Comparison of ENCODE assay signal across 8 cellular contexts in genomic region chr6:30730611-30731435, GRCh38. TPM values are rescaled to one million over a fixed set of nuclear protein-coding genes. Genes with fewer than 3 reads are reported as not detected.
DNase-seq lines count a peak whose midpoint lies in the region; ATAC-seq and TF ChIP-seq lines count a peak whose summit lies in the region.

No MANE protein-coding gene starts in this region.

- no peak overlapping the region for H3K27ac Mint-ChIP-seq in neural progenitor cell

- H2AFZ ChIP-seq in neural progenitor cell (replicated peaks), result no peak overlapping the region

- H3K4me1 ChIP-seq in neural progenitor cell (no peaks in the 10 kb centered on the region), testis (peaks cover 2% of the 10 kb centered on the region)

- peaks cover 24% of the 10 kb centered on the region for H3K36me3 Mint-ChIP-seq in neural progenitor cell

- DNase-seq in Daoy (ENCODE audit: low read depth), result peak; percentile 73
- DNase-seq in NCI-H748 (lab: John Stamatoyannopoulos, UW; ENCODE audit: unreplicated experiment), result peak; percentile 70
- peak; percentile 83 for DNase-seq in activated T-cell treated with anti-CD3 and anti-CD28 coated beads for 24 hours (ENCODE audit: low read depth)
- peak; percentile 69 to 79 for DNase-seq in erythroblast (lab: John Stamatoyannopoulos, UW)
- peak; percentile 77 for DNase-seq in neural progenitor cell (ENCODE audit: low spot score)
- peak; percentile 83 for DNase-seq in testis

- no peaks in the 10 kb centered on the region for H3K27me3 ChIP-seq in neural progenitor cell
- no peaks in the 10 kb centered on the region for H3K27me3 ChIP-seq in testis

- no peaks in the 10 kb centered on the region for H3K9me3 ChIP-seq in neural progenitor cell (ENCODE audit: low read depth)
- H3K9me3 ChIP-seq in testis, result no peaks in the 10 kb centered on the region

- no peak for TF ChIP-seq POLR2A in erythroblast (IDR thresholded peaks at IDR 0.05; ENCODE audit: low read length)
- TF ChIP-seq POLR2A in testis (IDR thresholded peaks at IDR 0.05), result no peak

- intact Hi-C loops in testis (cut with DNase I; ENCODE audit: low total_unique reads), result no loop called here

- WGBS in testis, 2 donors, result 44 to 55% methylated on average over 19 to 30 of the region's 30 CpGs

- H3K4me3 ChIP-seq in neural progenitor cell, result no peak overlapping the region
- no peak overlapping the region for H3K4me3 ChIP-seq in testis

- peaks cover 32% of the 10 kb centered on the region for H3F3A ChIP-seq in neural progenitor cell (ENCODE audit: low read depth)

- H3K9me3 Mint-ChIP-seq in neural progenitor cell, result no peaks in the 10 kb centered on the region

- H3K27me3 Mint-ChIP-seq in neural progenitor cell (ENCODE audit: insufficient read depth, low read depth), result peaks cover under 1% of the 10 kb centered on the region

- ATAC-seq in HG03159 (IDR thresholded peaks at IDR 0.05; ENCODE audit: unreplicated experiment), result peak; percentile 53
- ATAC-seq in GM19035 (IDR thresholded peaks at IDR 0.05; ENCODE audit: unreplicated experiment), result no peak

- no peak overlapping the region for H3K9ac ChIP-seq in neural progenitor cell

- H3K79me2 ChIP-seq in neural progenitor cell (ENCODE audit: low read depth), result no peaks in the 10 kb centered on the region

- H3K36me3 ChIP-seq in neural progenitor cell, result peaks cover 6% of the 10 kb centered on the region
- no peaks in the 10 kb centered on the region for H3K36me3 ChIP-seq in testis (ENCODE audit: low read depth, missing control alignments)

- peak; percentile 58 for TF ChIP-seq CTCF in neural progenitor cell (IDR thresholded peaks at IDR 0.05)
- TF ChIP-seq CTCF in testis (IDR thresholded peaks at IDR 0.05), result peak; percentile 48 to 54 (median 52)

- peaks cover 3% of the 10 kb centered on the region for H3K4me1 Mint-ChIP-seq in neural progenitor cell

- peaks cover 43% of the 10 kb centered on the region for H4K20me1 ChIP-seq in neural progenitor cell (ENCODE audit: low read depth)

- H3K27ac ChIP-seq in neural progenitor cell (no peak overlapping the region), testis (no peak overlapping the region)

- no peak overlapping the region for H3K4me2 ChIP-seq in neural progenitor cell

- no peak overlapping the region for H3K4me3 Mint-ChIP-seq in neural progenitor cell

RNA-seq across cellular contexts. Expression of gene TUBB, which starts 10.7 kb away (rescaled TPM):
- 1,353 and 1,355 TPM in 2 replicates for total RNA-seq in Daoy (2014; rRNA removed; shearing (Covaris generic))
- total RNA-seq in neural progenitor cell (ENCODE audit: low replicate concordance), result 1,479 and 2,270 TPM in 2 replicates
- 100 to 1,000 TPM; 173 to 252 TPM for total RNA-seq in testis
- polyA plus RNA-seq in testis (ENCODE audit: insufficient read depth, low read depth, low replicate concordance), result 309 TPM

RNA-seq across cellular contexts. Expression of gene FLOT1, which starts 11.7 kb away (rescaled TPM):
- total RNA-seq in Daoy (2014; rRNA removed; shearing (Covaris generic)), result 370 and 430 TPM in 2 replicates
- 80.3 and 96.9 TPM in 2 replicates for total RNA-seq in neural progenitor cell (ENCODE audit: low replicate concordance)
- total RNA-seq in testis, result 10 to 100 TPM; 84.1 to 88.1 TPM
- 169 TPM for polyA plus RNA-seq in testis (ENCODE audit: insufficient read depth, low read depth, low replicate concordance)

RNA-seq across cellular contexts. Expression of gene IER3, which starts 13.5 kb away (rescaled TPM):
- total RNA-seq in Daoy (2014; rRNA removed; shearing (Covaris generic)), result 344 and 350 TPM in 2 replicates
- 2.0 and 7.1 TPM in 2 replicates for total RNA-seq in neural progenitor cell (ENCODE audit: low replicate concordance)
- total RNA-seq in testis, result 1 to 10 TPM; 1.4 to 7.7 TPM
- 11.1 TPM for polyA plus RNA-seq in testis (ENCODE audit: insufficient read depth, low read depth, low replicate concordance)

RNA-seq across cellular contexts. Expression of gene MDC1, which starts 13.7 kb away (rescaled TPM):
- total RNA-seq in Daoy (2014; rRNA removed; shearing (Covaris generic)), result 12.6 and 21.9 TPM in 2 replicates
- 22.6 and 29.5 TPM in 2 replicates for total RNA-seq in neural progenitor cell (ENCODE audit: low replicate concordance)
- 10 to 100 TPM; 56.6 to 79.3 TPM for total RNA-seq in testis
- 155 TPM for polyA plus RNA-seq in testis (ENCODE audit: insufficient read depth, low read depth, low replicate concordance)

RNA-seq across cellular contexts. Expression of gene NRM, which starts 40.0 kb away (rescaled TPM):
- 7.5 and 7.8 TPM in 2 replicates for total RNA-seq in Daoy (2014; rRNA removed; shearing (Covaris generic))
- total RNA-seq in neural progenitor cell (ENCODE audit: low replicate concordance), result 12.4 and 38.3 TPM in 2 replicates
- 10 to 100 TPM in 1 of 2 donors, 1 to 10 TPM in 1; 9.5 to 10.5 TPM for total RNA-seq in testis
- polyA plus RNA-seq in testis (ENCODE audit: insufficient read depth, low read depth, low replicate concordance), result 26.6 TPM

Comparison
In these comparisons a context has a peak if more than half of its experiments do, and no peak if none do; other contexts are left out.
1. RNA of gene IER3, which starts 13.5 kb away (total RNA-seq): 344 to 350 TPM in Daoy; 1.4 to 7.7 TPM in testis and 2.0 to 7.1 TPM in neural progenitor cell; every median in the first group is over 10 times any median in the second.
2. Peak in every context shown above with its lines, with median percentiles within 50 percentile points of each other: DNase-seq.